Comparison of ENCODE assay signal across 1 cellular context in the genomic region with DNA sequence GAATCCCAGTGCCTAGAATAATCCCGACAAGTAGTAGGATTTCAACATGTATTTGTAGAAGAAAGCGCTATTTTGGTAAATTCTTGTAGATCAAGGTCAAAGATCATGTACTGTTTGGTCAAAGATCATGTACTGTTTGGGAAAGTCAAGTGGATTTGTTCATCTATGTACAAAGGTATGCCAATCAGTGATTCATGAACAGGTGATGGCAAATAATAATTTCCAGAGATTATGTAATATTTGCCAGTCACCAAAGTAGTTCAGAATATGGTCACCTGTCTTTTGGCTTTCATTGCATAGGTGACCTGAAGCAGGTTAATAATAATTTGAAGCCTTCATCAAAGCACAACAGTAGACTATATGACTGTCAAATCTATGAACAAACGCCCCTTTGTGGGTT.
TF ChIP-seq lines count a peak whose summit lies in the region.

No MANE protein-coding gene starts in this region.

TF ChIP-seq in GM23338, 12 proteins besides CTCF, POLR2A, EP300 and RAD21 (continued from another document):
- no peak for TF ChIP-seq ETS1 (IDR thresholded peaks at IDR 0.05)
- TF ChIP-seq ZNF462 (CRISPR knock-in tag; IDR thresholded peaks at IDR 0.05): no peak
- no peak for TF ChIP-seq JUNB (IDR thresholded peaks at IDR 0.05; ENCODE audit: unreplicated experiment)
- no peak for TF ChIP-seq STAT1 (IDR thresholded peaks at IDR 0.05; ENCODE audit: unreplicated experiment)
- no peak for TF ChIP-seq EZH2phosphoT487 (IDR thresholded peaks at IDR 0.05; ENCODE audit: unreplicated experiment)
- TF ChIP-seq, protein P1, sequence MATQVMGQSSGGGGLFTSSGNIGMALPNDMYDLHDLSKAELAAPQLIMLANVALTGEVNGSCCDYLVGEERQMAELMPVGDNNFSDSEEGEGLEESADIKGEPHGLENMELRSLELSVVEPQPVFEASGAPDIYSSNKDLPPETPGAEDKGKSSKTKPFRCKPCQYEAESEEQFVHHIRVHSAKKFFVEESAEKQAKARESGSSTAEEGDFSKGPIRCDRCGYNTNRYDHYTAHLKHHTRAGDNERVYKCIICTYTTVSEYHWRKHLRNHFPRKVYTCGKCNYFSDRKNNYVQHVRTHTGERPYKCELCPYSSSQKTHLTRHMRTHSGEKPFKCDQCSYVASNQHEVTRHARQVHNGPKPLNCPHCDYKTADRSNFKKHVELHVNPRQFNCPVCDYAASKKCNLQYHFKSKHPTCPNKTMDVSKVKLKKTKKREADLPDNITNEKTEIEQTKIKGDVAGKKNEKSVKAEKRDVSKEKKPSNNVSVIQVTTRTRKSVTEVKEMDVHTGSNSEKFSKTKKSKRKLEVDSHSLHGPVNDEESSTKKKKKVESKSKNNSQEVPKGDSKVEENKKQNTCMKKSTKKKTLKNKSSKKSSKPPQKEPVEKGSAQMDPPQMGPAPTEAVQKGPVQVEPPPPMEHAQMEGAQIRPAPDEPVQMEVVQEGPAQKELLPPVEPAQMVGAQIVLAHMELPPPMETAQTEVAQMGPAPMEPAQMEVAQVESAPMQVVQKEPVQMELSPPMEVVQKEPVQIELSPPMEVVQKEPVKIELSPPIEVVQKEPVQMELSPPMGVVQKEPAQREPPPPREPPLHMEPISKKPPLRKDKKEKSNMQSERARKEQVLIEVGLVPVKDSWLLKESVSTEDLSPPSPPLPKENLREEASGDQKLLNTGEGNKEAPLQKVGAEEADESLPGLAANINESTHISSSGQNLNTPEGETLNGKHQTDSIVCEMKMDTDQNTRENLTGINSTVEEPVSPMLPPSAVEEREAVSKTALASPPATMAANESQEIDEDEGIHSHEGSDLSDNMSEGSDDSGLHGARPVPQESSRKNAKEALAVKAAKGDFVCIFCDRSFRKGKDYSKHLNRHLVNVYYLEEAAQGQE (IDR thresholded peaks at IDR 0.05; ENCODE audit: unreplicated experiment): no peak
- no peak for TF ChIP-seq POLR2AphosphoS5 (IDR thresholded peaks at IDR 0.05; ENCODE audit: low read depth)
- TF ChIP-seq NANOG (IDR thresholded peaks at IDR 0.05; ENCODE audit: borderline replicate concordance): no peak
- no peak for TF ChIP-seq ZNF114 (CRISPR knock-in tag; IDR thresholded peaks at IDR 0.05)
- TF ChIP-seq ZNF331 (CRISPR knock-in tag; IDR thresholded peaks at IDR 0.05; ENCODE audit: low read depth): no peak
